Comparison of ENCODE assay signal across 1 cellular context in genomic region chr16:4618645-4619418, GRCh38.
TF ChIP-seq lines count a peak whose summit lies in the region.

No MANE protein-coding gene starts in this region.

TF ChIP-seq in HepG2, 621 proteins besides CTCF, POLR2A, EP300 and RAD21 (continued from another document and continues in another):
- no peak for TF ChIP-seq ZSCAN5A (CRISPR knock-in tag; IDR thresholded peaks at IDR 0.05; ENCODE audit: borderline replicate concordance)
- TF ChIP-seq MED8 (CRISPR knock-in tag; IDR thresholded peaks at IDR 0.05; ENCODE audit: insufficient replicate concordance), result no peak
- no peak for TF ChIP-seq ZGPAT (CRISPR knock-in tag; IDR thresholded peaks at IDR 0.05)
- TF ChIP-seq ESRRA (CRISPR knock-in tag; IDR thresholded peaks at IDR 0.05; ENCODE audit: low read depth), result no peak
- TF ChIP-seq ARHGAP35 (CRISPR knock-in tag; IDR thresholded peaks at IDR 0.05; ENCODE audit: borderline replicate concordance), result no peak
- TF ChIP-seq CEBPG (CRISPR knock-in tag; IDR thresholded peaks at IDR 0.05), result no peak
- TF ChIP-seq E2F2 (CRISPR knock-in tag; IDR thresholded peaks at IDR 0.05; ENCODE audit: borderline replicate concordance), result no peak
- no peak for TF ChIP-seq TEF (CRISPR knock-in tag; IDR thresholded peaks at IDR 0.05)
- TF ChIP-seq NR2F1 (CRISPR knock-in tag; IDR thresholded peaks at IDR 0.05), result no peak
- TF ChIP-seq NPAS2 (CRISPR knock-in tag; IDR thresholded peaks at IDR 0.05; ENCODE audit: borderline replicate concordance), result no peak
- TF ChIP-seq ZEB1 (IDR thresholded peaks at IDR 0.05; ENCODE audit: insufficient replicate concordance, low read depth), result peak; percentile 71
- no peak for TF ChIP-seq PRPF4 (IDR thresholded peaks at IDR 0.05; ENCODE audit: low read depth, low read length, poor library complexity, severe bottlenecking)
- peak; percentile 67 for TF ChIP-seq RXRB (CRISPR knock-in tag; IDR thresholded peaks at IDR 0.05; ENCODE audit: borderline replicate concordance)
- TF ChIP-seq ZUFSP (CRISPR knock-in tag; IDR thresholded peaks at IDR 0.05; ENCODE audit: borderline replicate concordance), result no peak
- no peak for TF ChIP-seq ZNF800 (CRISPR knock-in tag; IDR thresholded peaks at IDR 0.05)
- no peak for TF ChIP-seq PLRG1 (conservative IDR thresholded peaks at IDR 0.05)
- no peak for TF ChIP-seq SUZ12 (IDR thresholded peaks at IDR 0.05; ENCODE audit: low read depth, low read length)
- no peak for TF ChIP-seq GABPA (IDR thresholded peaks at IDR 0.05; ENCODE audit: low read depth, low read length)
- TF ChIP-seq GABPA (CRISPR knock-in tag; IDR thresholded peaks at IDR 0.05; ENCODE audit: low read depth), result no peak
- TF ChIP-seq ELF3 (CRISPR knock-in tag; IDR thresholded peaks at IDR 0.05), result no peak
- TF ChIP-seq ZNF18 (CRISPR knock-in tag; IDR thresholded peaks at IDR 0.05; ENCODE audit: insufficient replicate concordance), result no peak
- TF ChIP-seq RBM39 (IDR thresholded peaks at IDR 0.05; ENCODE audit: low read depth, low read length, poor library complexity, severe bottlenecking), result no peak
- no peak for TF ChIP-seq LRRFIP1 (CRISPR knock-in tag; conservative IDR thresholded peaks at IDR 0.05)
- TF ChIP-seq HNF4A (CRISPR knock-in tag; IDR thresholded peaks at IDR 0.05), result peak; percentile 85
- TF ChIP-seq NFATC3 (CRISPR knock-in tag; IDR thresholded peaks at IDR 0.05), result no peak
- TF ChIP-seq ZNF431 (CRISPR knock-in tag; IDR thresholded peaks at IDR 0.05; ENCODE audit: borderline replicate concordance, low read depth), result no peak
- TF ChIP-seq JUND (CRISPR knock-in tag; IDR thresholded peaks at IDR 0.05), result no peak
- 0 out of 2 replicates have a peak, but pooled peaks have one; percentile 28 for TF ChIP-seq ZNF75D (CRISPR knock-in tag; IDR thresholded peaks at IDR 0.05; ENCODE audit: borderline replicate concordance)
- no peak for TF ChIP-seq ZNF672 (CRISPR knock-in tag; IDR thresholded peaks at IDR 0.05)
- no peak for TF ChIP-seq SMC3 (IDR thresholded peaks at IDR 0.05; ENCODE audit: low read length)
- TF ChIP-seq CBX1 (IDR thresholded peaks at IDR 0.05; ENCODE audit: low read depth), result no peak
- TF ChIP-seq ZNF432 (CRISPR knock-in tag; IDR thresholded peaks at IDR 0.05; ENCODE audit: borderline replicate concordance), result no peak
- TF ChIP-seq POLR2AphosphoS2 (IDR thresholded peaks at IDR 0.05; ENCODE audit: low read depth, low read length), result no peak
- no peak for TF ChIP-seq ZSCAN22 (CRISPR knock-in tag; IDR thresholded peaks at IDR 0.05)
- TF ChIP-seq CHD2 (IDR thresholded peaks at IDR 0.05; ENCODE audit: low read depth, low read length), result no peak
- no peak for TF ChIP-seq ZBED4 (CRISPR knock-in tag; IDR thresholded peaks at IDR 0.05; ENCODE audit: borderline replicate concordance)
- TF ChIP-seq HOXA5 (CRISPR knock-in tag; IDR thresholded peaks at IDR 0.05), result peak; percentile 52; the same call in 1 of the 2 replicates
- no peak; the same call in 1 of the 2 replicates for TF ChIP-seq ZBTB25 (CRISPR knock-in tag; IDR thresholded peaks at IDR 0.05)
- TF ChIP-seq SCMH1 (CRISPR knock-in tag; IDR thresholded peaks at IDR 0.05; ENCODE audit: borderline replicate concordance), result no peak
- no peak for TF ChIP-seq XRCC5 (optimal IDR thresholded peaks at IDR 0.05; ENCODE audit: low read length)
- TF ChIP-seq MLX (CRISPR knock-in tag; IDR thresholded peaks at IDR 0.05), result no peak
- no peak for TF ChIP-seq ZNF784 (CRISPR knock-in tag; IDR thresholded peaks at IDR 0.05; ENCODE audit: borderline replicate concordance)
- no peak for TF ChIP-seq IKZF1 (IDR thresholded peaks at IDR 0.05)
- TF ChIP-seq PHF8 (CRISPR knock-in tag; IDR thresholded peaks at IDR 0.05), result no peak
